Comparison of ENCODE assay signal across 29 cellular contexts in genomic region chr15:37298271-37298670, GRCh38.
"Had no signal": no experiment of that assay in that cellular context is flagged by ENCODE, and none has a peak within 500 bp of the region (broad histone marks: within the 10 kb centered on the region; RNA-seq: fewer than 3 reads in every experiment).

No MANE protein-coding gene starts in this region.

- DNase-seq: activated B cell treated with CpG ODN at 0.5 μM for 24 hours; activated CD4-positive, alpha-beta memory T cell treated with anti-CD3 and anti-CD28 coated beads for 36 hours; activated CD4-positive, alpha-beta T cell treated with anti-CD3 and anti-CD28 coated beads for 4 hours; activated CD4-positive, alpha-beta T cell treated with anti-CD3 and anti-CD28 coated beads, Interleukin-2, amount 10 ng/mL, durations not matched to agents 24 days and 14 days; activated CD4-positive, alpha-beta T cell treated with anti-CD3 and anti-CD28 coated beads, Interleukin-2, amount 50 U/mL, for 1 hour; activated CD4-positive, alpha-beta T cell treated with anti-CD3 and anti-CD28 coated beads, Interleukin-2, amount 50 U/mL, for 4 hours; activated CD4-positive, CD25-positive, alpha-beta regulatory T cell treated with anti-CD3 and anti-CD28 coated beads, Interleukin-2, amount 50 U/mL, for 72 hours; activated CD8-positive, alpha-beta memory T cell treated with anti-CD3 and anti-CD28 coated beads, Interleukin-2, amount 50 U/mL, for 4 hours; activated CD8-positive, alpha-beta T cell treated with anti-CD3 and anti-CD28 coated beads for 36 hours; activated effector memory CD4-positive, alpha-beta T cell treated with anti-CD3 and anti-CD28 coated beads, Interleukin-2, amount 50 U/mL, for 16 hours; activated gamma-delta T cell treated with Interleukin-2 at 50 U/mL for 16 hours; activated naive CD4-positive, alpha-beta T cell; activated naive CD4-positive, alpha-beta T cell treated with anti-CD3 and anti-CD28 coated beads for 36 hours; activated naive CD4-positive, alpha-beta T cell treated with anti-CD3 and anti-CD28 coated beads, Interleukin-2, amount 50 U/mL, for 16 hours; activated naive CD8-positive, alpha-beta T cell treated with anti-CD3 and anti-CD28 coated beads for 36 hours; activated T-cell treated with anti-CD3 and anti-CD28 coated beads for 4 hours; activated T-cell treated with anti-CD3 and anti-CD28 coated beads, Interleukin-2, amount 50 U/mL, for 1 hour; activated T-cell treated with anti-CD3 and anti-CD28 coated beads, Interleukin-2, amount 50 U/mL, for 4 hours; activated T-cell treated with anti-CD3 and anti-CD28 coated beads, Interleukin-2, amount 50 U/mL, for 72 hours; adrenal gland; amniotic stem cell; anterior cingulate cortex; caudate nucleus; cerebellar nuclear complex; T-helper 1 cell; T-helper 2 cell; T-helper 9 cell had no signal

- ATAC-seq: activated CD8-positive, alpha-beta T cell treated with anti-CD3 and anti-CD28 coated beads for 36 hours; activated naive CD4-positive, alpha-beta T cell treated with anti-CD3 and anti-CD28 coated beads, Interleukin-2, amount 50 U/mL, for 72 hours; activated T-cell treated with anti-CD3 and anti-CD28 coated beads, Interleukin-2, amount 50 U/mL, for 4 hours; activated T-cell treated with anti-CD3 and anti-CD28 coated beads, Interleukin-2, amount 50 U/mL, for 72 hours; activated T-helper 17 cell treated with anti-CD3 and anti-CD28 coated beads, Interleukin-2, amount 50 U/mL, for 72 hours had no signal
